Comparison of ENCODE assay signal across 2 cellular contexts in the genomic region with DNA sequence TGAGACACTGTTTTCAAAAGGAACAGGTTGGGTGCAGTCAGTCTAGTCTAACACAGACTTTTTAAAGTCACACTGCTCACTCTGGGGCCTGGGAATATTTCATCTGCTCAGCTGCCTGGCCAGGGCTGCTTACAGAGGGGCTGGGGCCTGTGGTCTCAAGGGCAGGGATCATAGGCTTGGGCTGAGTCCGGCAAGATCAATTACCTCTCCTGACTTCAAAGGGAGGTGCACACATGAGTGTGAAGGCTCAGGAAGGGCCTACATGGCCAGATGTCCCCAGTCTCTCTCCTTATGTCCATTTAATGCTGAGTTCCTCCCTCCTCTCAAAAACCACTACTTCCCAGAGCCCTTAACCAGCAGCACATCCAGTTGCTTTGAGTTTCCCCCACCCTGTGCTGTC.
TF ChIP-seq lines count a peak whose summit lies in the region.

No MANE protein-coding gene starts in this region.

TF ChIP-seq in HepG2, 621 proteins besides CTCF, POLR2A, EP300 and RAD21:
- TF ChIP-seq SPEN (CRISPR knock-in tag; IDR thresholded peaks at IDR 0.05; ENCODE audit: low read depth) = no peak

TF ChIP-seq in H1, 55 proteins besides CTCF, POLR2A, EP300 and RAD21:
- TF ChIP-seq TAF7 (optimal IDR thresholded peaks at IDR 0.05; ENCODE audit: borderline replicate concordance, low read depth, low read length) (no peak), TCF12 (IDR thresholded peaks at IDR 0.05; ENCODE audit: low read depth, low read length) (no peak), SIX5 (IDR thresholded peaks at IDR 0.05; ENCODE audit: low read depth, low read length) (no peak)
